Comparison of ENCODE assay signal across 24 cellular contexts in the genomic region with DNA sequence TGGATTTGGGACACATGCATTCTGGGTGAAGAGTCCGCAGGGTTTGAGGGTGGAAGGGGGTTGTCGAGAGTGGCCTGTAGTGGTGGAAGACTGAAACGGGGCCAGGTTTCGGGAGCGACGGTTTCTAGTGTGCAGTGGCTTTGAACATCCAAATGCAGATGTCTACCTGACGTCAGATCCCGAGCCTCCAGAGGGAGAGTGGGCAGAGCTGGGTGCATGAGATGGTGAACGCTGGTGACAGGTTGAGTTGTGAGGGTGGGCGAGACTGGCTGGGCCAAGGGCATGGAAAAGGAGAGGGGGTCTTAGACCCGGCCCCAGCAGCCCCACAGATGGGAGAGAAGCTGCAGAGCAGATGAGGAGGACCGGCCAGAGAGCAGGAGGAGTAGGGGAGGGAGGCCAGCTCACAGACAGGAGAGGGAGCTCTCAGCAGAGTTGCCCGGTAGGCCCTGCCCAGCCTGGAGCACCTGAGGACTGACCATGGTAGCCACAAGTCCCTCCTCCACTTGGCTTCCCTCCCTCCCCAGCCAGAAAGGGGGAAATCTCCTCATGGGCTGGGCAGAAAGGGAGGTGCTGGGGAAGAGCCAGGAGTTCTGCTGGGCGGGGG. TPM values are rescaled to one million over a fixed set of nuclear protein-coding genes. Genes with fewer than 3 reads are reported as not detected.
DNase-seq lines count a peak whose midpoint lies in the region; ATAC-seq, FAIRE-seq and TF ChIP-seq lines count a peak whose summit lies in the region.
"Had no signal": no experiment of that assay in that cellular context is flagged by ENCODE, and none has a peak within 500 bp of the region (broad histone marks: within the 10 kb centered on the region; RNA-seq: fewer than 3 reads in every experiment).

No MANE protein-coding gene starts in this region.

- TF ChIP-seq POLR2A in H1 (IDR thresholded peaks at IDR 0.05; ENCODE audit: control extremely low read depth in 1 of 2, low read depth in 2 of 2, low read length in 2 of 2) (no peak), H54 (IDR thresholded peaks at IDR 0.05; ENCODE audit: low read depth, low read length) (no peak)

- H3K27ac ChIP-seq in H1 (ENCODE audit: low read depth, low read length) = no peak overlapping the region
- H3K27ac ChIP-seq: BLaER1, KMS-11 had no signal

- DNase-seq in H7 (peak; percentile 73), H1 (ENCODE audit: low read depth in 1 of 2, low spot score in 2 of 2) (no peak), neural crest cell (ENCODE audit: low read depth, low spot score) (no peak), H54 (ENCODE audit: insufficient read length, low spot score) (no peak), hypothalamus (lab: John Stamatoyannopoulos, UW) (no peak)
- DNase-seq: CD4-positive, CD25-positive, alpha-beta regulatory T cell; DMS153; DND-41; HCEC 1CT; NCI-H1048; NCI-H1417; NCI-H1694; NCI-H2029 treated with DMSO at 0.1 percent for 48 hours; NCI-H2227 treated with DMSO at 0.1 percent for 48 hours; NCI-H526 treated with DMSO at 0.1 percent for 48 hours; SHP77 treated with DMSO at 0.1 percent for 48 hours had no signal

- no peak overlapping the region for H3K4me3 Mint-ChIP-seq in neural crest cell

- no peak overlapping the region for H2AK5ac ChIP-seq in H1 (ENCODE audit: low read depth, low read length)

- no peak overlapping the region for H2BK15ac ChIP-seq in H1 (ENCODE audit: low read length)

- H3K18ac ChIP-seq in H1 (ENCODE audit: extremely low read depth, low read length) = no peak overlapping the region

- TF ChIP-seq EP300 in Ishikawa (IDR thresholded peaks at IDR 0.05; ENCODE audit: borderline replicate concordance) = no peak
- no peak for TF ChIP-seq EP300 in H1 (IDR thresholded peaks at IDR 0.05; ENCODE audit: borderline replicate concordance in 1 of 2, low read depth in 2 of 2, low read length in 2 of 2)

- no peaks in the 10 kb centered on the region for H3K9me3 Mint-ChIP-seq in neural crest cell

- peaks cover 0 to 2% (median 0%) of the 10 kb centered on the region in 4 experiments; a peak in 2 of 7 replicates for H3K4me1 ChIP-seq in H1 (replicated peaks in 1 of 4; ENCODE audit: control insufficient read depth in 3 of 4, insufficient read depth in 4 of 4, low read length in 3 of 4)

- no peak for FAIRE-seq in H1 (lab: Jason Lieb, UNC)
- no peak for FAIRE-seq in H54 (lab: Jason Lieb, UNC)
- FAIRE-seq: A204.1, GM18507 had no signal

- no peak for ATAC-seq in HG02610 (IDR thresholded peaks at IDR 0.05; ENCODE audit: unreplicated experiment)

- no peak overlapping the region for H4K5ac ChIP-seq in H1 (ENCODE audit: insufficient read length, low read depth, low read length)

- H2BK120ac ChIP-seq in H1 (replicated peaks; ENCODE audit: low read depth, low read length) = no peak overlapping the region

- H3K4ac ChIP-seq in H1 (replicated peaks; ENCODE audit: insufficient read length, low read depth, low read length) = no peak overlapping the region

- no peak overlapping the region for H3K4me3 ChIP-seq in H7 (ENCODE audit: insufficient read depth, low read depth, low read length)
- no peak overlapping the region for H3K4me3 ChIP-seq in H1 (ENCODE audit: extremely low read depth in 1 of 4, insufficient read depth in 2 of 4, low read depth in 3 of 4, low read length in 4 of 4)
- H3K4me3 ChIP-seq: BLaER1 had no signal

- H4K20me1 ChIP-seq in H1 (replicated peaks in 1 of 2; ENCODE audit: control insufficient read depth in 1 of 2, insufficient read depth in 2 of 2, low read length in 2 of 2) = peaks cover 0 to 4% of the 10 kb centered on the region in 2 experiments
- H4K20me1 ChIP-seq: BLaER1 had no signal

- no peak overlapping the region for H2BK20ac ChIP-seq in H1 (ENCODE audit: low read length)

- H2AFZ ChIP-seq in H1 (ENCODE audit: low read length) = no peak overlapping the region

- POLR2A ChIA-PET in H1 (lab: Charles Lee; ENCODE audit: partially characterized antibody) = interaction anchor here (0.6 to 1.8 kb wide), 4 partner anchors 9 to 39 kb away, joined by 3 to 5 read pairs (median 3); no protein-coding TSS in a partner anchor

- TF ChIP-seq RAD21 in Ishikawa (IDR thresholded peaks at IDR 0.05; ENCODE audit: low read depth) (peak; percentile 6; the same call in 1 of the 2 replicates), H1 (IDR thresholded peaks at IDR 0.05 in 1 of 2, conservative IDR thresholded peaks at IDR 0.05 in 1 of 2; ENCODE audit: low read depth in 2 of 2, low read length in 2 of 2) (no peak)

- H2BK5ac ChIP-seq in H1 (ENCODE audit: low read depth, low read length) = no peak overlapping the region

- peaks cover 7% of the 10 kb centered on the region for H3K4me1 Mint-ChIP-seq in neural crest cell
- H3K4me1 Mint-ChIP-seq: CD4-positive, CD25-positive, alpha-beta regulatory T cell had no signal

- no peak overlapping the region for H4K8ac ChIP-seq in H1 (ENCODE audit: extremely low read depth, insufficient read depth, low read length)

- H3K79me1 ChIP-seq in H1 (ENCODE audit: low read depth, low read length) = no peaks in the 10 kb centered on the region; the same call in 1 of the 2 replicates

- no peaks in the 10 kb centered on the region for H3K36me3 ChIP-seq in H7 (replicated peaks; ENCODE audit: control insufficient read depth, insufficient read depth, low read length)
- H3K36me3 ChIP-seq in H1 (ENCODE audit: control insufficient read depth in 2 of 4, insufficient read depth in 4 of 4, low read length in 3 of 4) = no peaks in the 10 kb centered on the region
- H3K36me3 ChIP-seq: BLaER1 had no signal

- CTCF ChIA-PET in H1 (lab: Charles Lee; ENCODE audit: partially characterized antibody) = interaction anchor here (0.9 to 1.5 kb wide), 3 partner anchors 13 to 131 kb away, joined by 3 to 5 read pairs (median 3); no protein-coding TSS in a partner anchor

- H3K36me3 Mint-ChIP-seq in neural crest cell (ENCODE audit: low read depth) = no peaks in the 10 kb centered on the region
- H3K36me3 Mint-ChIP-seq: CD4-positive, CD25-positive, alpha-beta regulatory T cell had no signal

- H3K9ac ChIP-seq in H1 (replicated peaks in 1 of 4; ENCODE audit: extremely low read depth in 1 of 4, low read depth in 3 of 4, low read length in 3 of 4) = no peak overlapping the region
- H3K9ac ChIP-seq: BLaER1, KMS-11 had no signal

- H3K56ac ChIP-seq in H1 (replicated peaks; ENCODE audit: insufficient read length, low read depth, low read length) = no peak overlapping the region

- no peaks in the 10 kb centered on the region for H3K79me2 ChIP-seq in H1 (ENCODE audit: control insufficient read depth in 1 of 2, insufficient read depth in 2 of 2, low read length in 2 of 2)

- H3K27me3 ChIP-seq in H7 (ENCODE audit: control insufficient read depth, insufficient read depth, low read length) = no peaks in the 10 kb centered on the region
- H3K27me3 ChIP-seq in H1 (replicated peaks in 1 of 4; ENCODE audit: control insufficient read depth in 3 of 4, extremely low read depth in 1 of 4, insufficient read depth in 3 of 4, low read length in 3 of 4) = no peaks in the 10 kb centered on the region
- H3K27me3 ChIP-seq: BLaER1 had no signal

- no peak overlapping the region for H3K14ac ChIP-seq in H1 (ENCODE audit: insufficient read length)

- H2BK12ac ChIP-seq in H1 (ENCODE audit: low read depth, low read length) = no peak overlapping the region

- H3K23ac ChIP-seq in H1 (ENCODE audit: insufficient read length) = no peak overlapping the region

- no peaks in the 10 kb centered on the region for H3K23me2 ChIP-seq in H1 (ENCODE audit: low read depth, low read length)

- H3K27me3 Mint-ChIP-seq in neural crest cell (ENCODE audit: low read depth) = no peaks in the 10 kb centered on the region

- no peak overlapping the region for H3K4me2 ChIP-seq in H1 (ENCODE audit: insufficient read depth in 1 of 2, low read depth in 2 of 2, low read length in 2 of 2)
- H3K4me2 ChIP-seq: BLaER1, KMS-11 had no signal

- no peaks in the 10 kb centered on the region for H3K9me3 ChIP-seq in H1 (ENCODE audit: insufficient read depth in 2 of 2, low read depth in 1 of 2, low read length in 1 of 2)
- H3K9me3 ChIP-seq: BLaER1 had no signal

- WGBS in H1 (ENCODE audit: extremely low coverage in 1 of 2, insufficient coverage in 1 of 2, insufficient read length in 1 of 2, insufficient replicate concordance in 2 of 2, low coverage in 1 of 2, low lambda C conversion rate in 2 of 2, missing lambda C conversion rate in 1 of 2), 2 experiments = 88% methylated on average over 14 of the region's 14 CpGs; no CpG with 5 or more reads in 1 of the 2 experiments

- H3K27ac Mint-ChIP-seq in neural crest cell (ENCODE audit: unreplicated experiment) = peak overlapping the region; percentile 71
- H3K27ac Mint-ChIP-seq: CD4-positive, CD25-positive, alpha-beta regulatory T cell had no signal

- no peak overlapping the region for H4K91ac ChIP-seq in H1 (replicated peaks; ENCODE audit: insufficient read length, low read length)

- TF ChIP-seq CTCF in H1 (IDR thresholded peaks at IDR 0.05; ENCODE audit: control extremely low read depth in 1 of 3, insufficient read depth in 1 of 3, low read depth in 1 of 3, low read length in 3 of 3) = peak in 2 of 3 experiments; percentile 5 to 11; a peak in 2 of 4 replicates
- no peak for TF ChIP-seq CTCF in neural crest cell (conservative IDR thresholded peaks at IDR 0.05)

TF ChIP-seq in H1, 55 proteins besides CTCF, POLR2A, EP300 and RAD21 (continues in another document):
- TF ChIP-seq RBBP5 (IDR thresholded peaks at IDR 0.05; ENCODE audit: borderline replicate concordance, low read depth, low read length) (no peak), KDM5A (IDR thresholded peaks at IDR 0.05; ENCODE audit: low read length) (no peak)

RNA-seq across cellular contexts. Expression of a gene that starts 14.2 kb away (rescaled TPM):
- 3.4 and 5.9 TPM in 2 replicates for total RNA-seq in H7 (2014; rRNA removed; shearing (Covaris generic))
- 2.2 and 2.3 TPM in 2 replicates for total RNA-seq in H1 (2021; fragmentation: NEBNext Ultra II Directional; extraction: Animal tissue kit (Norgen Biotek cat#: 25700))
- 1.4 TPM in 2 replicates for polyA plus RNA-seq in H1 (2011; rRNA removed)
- polyA plus RNA-seq in H1 (2011; cell fraction: cytosol; rRNA removed) = 1.3 TPM
- polyA plus RNA-seq in H1 (2011; cell fraction: nucleus; rRNA removed) = 1.2 TPM
- 1.0 to 3.7 TPM (median 2.6 TPM) in 4 replicates for polyA plus RNA-seq in H1 (2012, experiment 1 of 2)
- polyA plus RNA-seq in H1 (2012, experiment 2 of 2) = 1.2 TPM
- 1.2 TPM for polyA plus RNA-seq in H1 (2013, experiment 1 of 2)
- 1.3 TPM for polyA plus RNA-seq in H1 (2013, experiment 2 of 2)
- 0.41 TPM in 2 replicates for polyA minus RNA-seq in H1 (2011; rRNA and poly(A)+ RNA removed)
- polyA minus RNA-seq in H1 (2011; cell fraction: cytosol; rRNA and poly(A)+ RNA removed) = 1.8 TPM
- not detected for polyA minus RNA-seq in H1 (2011; cell fraction: nucleus; rRNA and poly(A)+ RNA removed)
- total RNA-seq in neural crest cell = 4.0 and 4.4 TPM in 2 replicates
- total RNA-seq: CD4-positive, CD25-positive, alpha-beta regulatory T cell; NCI-H460 had no signal
- polyA plus RNA-seq: AG04450; CD4-positive, CD25-positive, alpha-beta regulatory T cell had no signal

RNA-seq across cellular contexts. Expression of a gene that starts 27.0 kb away (rescaled TPM):
- total RNA-seq in H7 (2014; rRNA removed; shearing (Covaris generic)) = 4.5 and 8.2 TPM in 2 replicates
- 7.8 and 7.9 TPM in 2 replicates for total RNA-seq in H1 (2021; fragmentation: NEBNext Ultra II Directional; extraction: Animal tissue kit (Norgen Biotek cat#: 25700))
- polyA plus RNA-seq in H1 (2011; rRNA removed) = 8.0 and 13.0 TPM in 2 replicates
- 7.9 TPM for polyA plus RNA-seq in H1 (2011; cell fraction: cytosol; rRNA removed)
- polyA plus RNA-seq in H1 (2011; cell fraction: nucleus; rRNA removed) = 4.4 TPM
- 6.7 to 7.7 TPM (median 7.3 TPM) in 4 replicates for polyA plus RNA-seq in H1 (2012, experiment 1 of 2)
- 4.7 TPM for polyA plus RNA-seq in H1 (2012, experiment 2 of 2)
- 14.5 TPM for polyA plus RNA-seq in H1 (2013, experiment 1 of 2)
- 19.3 TPM for polyA plus RNA-seq in H1 (2013, experiment 2 of 2)
- 7.5 and 13.4 TPM in 2 replicates for polyA minus RNA-seq in H1 (2011; rRNA and poly(A)+ RNA removed)
- polyA minus RNA-seq in H1 (2011; cell fraction: cytosol; rRNA and poly(A)+ RNA removed) = 3.1 TPM
- 4.7 TPM for polyA minus RNA-seq in H1 (2011; cell fraction: nucleus; rRNA and poly(A)+ RNA removed)
- 5.1 and 5.3 TPM in 2 replicates for total RNA-seq in neural crest cell
- total RNA-seq: CD4-positive, CD25-positive, alpha-beta regulatory T cell had no signal
